In the genomic region with DNA sequence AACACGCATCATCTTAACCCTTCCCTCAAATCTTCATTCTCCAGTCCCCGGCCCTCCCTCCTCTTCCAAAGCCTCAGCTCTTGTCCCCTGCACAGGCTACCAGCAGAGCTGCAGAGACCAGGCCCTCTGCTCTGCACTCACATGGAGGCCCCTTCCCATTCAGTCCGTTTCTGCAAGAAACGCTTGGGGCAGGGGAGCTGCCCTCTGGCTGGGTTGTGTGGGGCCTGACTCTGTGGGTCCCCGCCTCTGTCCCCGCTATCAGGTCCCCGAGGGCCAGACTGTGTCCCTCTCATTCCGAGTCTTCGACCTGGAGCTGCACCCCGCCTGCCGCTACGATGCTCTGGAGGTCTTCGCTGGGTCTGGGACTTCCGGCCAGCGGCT, we compare ENCODE assay signal across 8 cellular contexts. TPM values are rescaled to one million over a fixed set of nuclear protein-coding genes. Genes with fewer than 3 reads are reported as not detected.
A peak's percentile ranks its signal among the peaks of the same experiment; 100 is the strongest.
DNase-seq lines count a peak whose midpoint lies in the region; ATAC-seq and TF ChIP-seq lines count a peak whose summit lies in the region.

No MANE protein-coding gene starts in this region.

- H3K27me3 ChIP-seq in BE2C (no peaks in the 10 kb centered on the region), right lobe of liver (no peaks in the 10 kb centered on the region)

- TF ChIP-seq POLR2A in right lobe of liver (IDR thresholded peaks at IDR 0.05): no peak

- H3K27me3 Mint-ChIP-seq in type B pancreatic cell: no peaks in the 10 kb centered on the region

- intact Hi-C loops in right lobe of liver (cut with DNase I): no loop called here

- no peaks in the 10 kb centered on the region for H3K9me3 Mint-ChIP-seq in type B pancreatic cell

- H3K27ac Mint-ChIP-seq in type B pancreatic cell: peak overlapping the region; percentile 41

- DNase-seq in BE2C: peak; percentile 52
- DNase-seq in right lobe of liver: no peak
- no peak for DNase-seq in type B pancreatic cell (ENCODE audit: extremely low spot score, unreplicated experiment)
- no peak for DNase-seq in NCI-H774 (lab: John Stamatoyannopoulos, UW)
- no peak for DNase-seq in Ammon's horn (ENCODE audit: low spot score)
- DNase-seq in mesenteric fat pad (ENCODE audit: low spot score): no peak

- no peaks in the 10 kb centered on the region for H3K9me3 ChIP-seq in BE2C
- no peaks in the 10 kb centered on the region for H3K9me3 ChIP-seq in right lobe of liver

- H3K4me1 Mint-ChIP-seq in type B pancreatic cell (ENCODE audit: unreplicated experiment): peaks cover 17% of the 10 kb centered on the region

- TF ChIP-seq CTCF in BE2C (IDR thresholded peaks at IDR 0.05; ENCODE audit: low read depth, low read length) (no peak), right lobe of liver (IDR thresholded peaks at IDR 0.05) (no peak), type B pancreatic cell (conservative IDR thresholded peaks at IDR 0.05) (no peak)

- H3K27ac ChIP-seq in adipose tissue (ENCODE audit: low read depth, low read length) (peak overlapping the region; percentile 11), right lobe of liver (peak overlapping the region; percentile 10 to 47 (median 24))

- H3K4me1 ChIP-seq in BE2C (peaks cover 6% of the 10 kb centered on the region), right lobe of liver (peaks cover 0 to 23% (median 10%) of the 10 kb centered on the region in 4 donors)

- ATAC-seq in HG02759 (IDR thresholded peaks at IDR 0.05; ENCODE audit: unreplicated experiment) (peak; percentile 4), right lobe of liver (no peak)

- H3K4me3 ChIP-seq in BE2C (ENCODE audit: low read depth, low read length) (peak overlapping the region; percentile 80), right lobe of liver (peak overlapping the region; percentile 61 to 70 (median 67))

- H3K36me3 ChIP-seq in BE2C (peaks cover 36% of the 10 kb centered on the region), right lobe of liver (no peaks in the 10 kb centered on the region)

- peak overlapping the region; percentile 89 for H3K4me3 Mint-ChIP-seq in type B pancreatic cell

- H3K36me3 Mint-ChIP-seq in type B pancreatic cell: no peaks in the 10 kb centered on the region

- whole genome bisulfite sequencing in adipose tissue, 3 donors: 14 to 16% (median 14%) methylated on average over 13 to 15 of the region's 15 CpGs
- 47% methylated on average over 5 of the region's 15 CpGs for WGBS in right lobe of liver (ENCODE audit: insufficient coverage, low coverage, low lambda C conversion rate, missing lambda C conversion rate)

RNA-seq across cellular contexts. Expression of a gene that starts 1.5 kb away (rescaled TPM):
- polyA plus RNA-seq in BE2C (2012; ENCODE audit: insufficient read depth, insufficient read length, low read depth): 923 TPM
- 10 to 100 TPM; 21.8 to 89.5 (median 80.4) TPM for polyA plus RNA-seq in adipose tissue
- 10 to 100 TPM; 10.9 to 48.5 (median 23.6) TPM for total RNA-seq in right lobe of liver
- 11.6 and 152 TPM in 2 replicates for total RNA-seq in type B pancreatic cell (ENCODE audit: low replicate concordance)
- total RNA-seq in mesenteric fat pad: 66.4 TPM

RNA-seq across cellular contexts. Expression of a gene that starts 8.7 kb away (rescaled TPM):
- 69.4 TPM for polyA plus RNA-seq in BE2C (2012; ENCODE audit: insufficient read depth, insufficient read length, low read depth)
- polyA plus RNA-seq in adipose tissue: 10 to 100 TPM; 13.1 to 25.6 (median 17.9) TPM
- total RNA-seq in right lobe of liver (10 to 100 TPM in 5 of 6 experiments, 1 to 10 TPM in 1; 8.6 to 19.3 (median 13.9) TPM), type B pancreatic cell (ENCODE audit: low replicate concordance) (28.3 and 29.0 TPM in 2 replicates), mesenteric fat pad (12.9 TPM)

RNA-seq across cellular contexts. Expression of a gene that starts 17.6 kb away (rescaled TPM):
- polyA plus RNA-seq in BE2C (2012; ENCODE audit: insufficient read depth, insufficient read length, low read depth): 3.0 TPM
- under 1 TPM; 0.16 to 0.52 (median 0.45) TPM for polyA plus RNA-seq in adipose tissue
- total RNA-seq in right lobe of liver (1 to 10 TPM in 1 of 6 experiments, under 1 TPM in 5; 0.25 to 1.0 (median 0.45) TPM), type B pancreatic cell (ENCODE audit: low replicate concordance) (0.76 and 0.77 TPM in 2 replicates), mesenteric fat pad (not detected)

RNA-seq across cellular contexts. Expression of a gene that starts 17.8 kb away (rescaled TPM):
- polyA plus RNA-seq in BE2C (2012; ENCODE audit: insufficient read depth, insufficient read length, low read depth): 200 TPM
- polyA plus RNA-seq in adipose tissue: 10 to 100 TPM; 23.5 to 37.1 (median 33.4) TPM
- 10 to 100 TPM; 19.5 to 39.1 (median 24.7) TPM for total RNA-seq in right lobe of liver
- 64.5 and 66.7 TPM in 2 replicates for total RNA-seq in type B pancreatic cell (ENCODE audit: low replicate concordance)
- 41.8 TPM for total RNA-seq in mesenteric fat pad

RNA-seq across cellular contexts. Expression of a gene that starts 30.0 kb away (rescaled TPM):
- 7.0 TPM for polyA plus RNA-seq in BE2C (2012; ENCODE audit: insufficient read depth, insufficient read length, low read depth)
- 1 to 10 TPM; 2.5 to 4.3 (median 2.9) TPM for polyA plus RNA-seq in adipose tissue
- total RNA-seq in right lobe of liver (1 to 10 TPM in 3 of 6 experiments, under 1 TPM in 1, not detected in 2; 0.53 to 4.5 (median 2.2) TPM), type B pancreatic cell (ENCODE audit: low replicate concordance) (3.1 and 5.6 TPM in 2 replicates), mesenteric fat pad (2.3 TPM)
